ENCODE assay signal across 1 cellular context in the genomic region with DNA sequence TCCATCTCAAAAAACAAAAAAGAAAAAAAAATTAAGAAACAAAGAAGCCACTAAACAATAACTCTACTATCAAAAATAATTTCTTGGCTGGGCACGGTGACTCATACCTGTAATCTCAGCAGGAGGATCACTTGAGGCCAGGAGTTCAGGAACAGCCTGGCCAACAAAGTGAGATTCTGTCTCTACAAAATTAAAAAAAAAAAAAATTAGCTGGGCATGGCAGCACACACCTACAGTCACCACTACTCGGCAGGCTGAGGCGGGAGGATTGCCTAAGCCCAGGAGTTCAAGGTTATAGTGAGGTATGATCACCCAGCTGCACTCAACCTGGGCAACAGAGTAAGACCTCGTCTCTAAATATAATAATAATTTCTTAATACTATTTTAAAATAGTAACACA.
TF ChIP-seq lines count a peak whose summit lies in the region.

No MANE protein-coding gene starts in this region.

TF ChIP-seq in HEK293, 187 proteins besides CTCF, POLR2A, EP300 and RAD21 (continued from another document):
- TF ChIP-seq, protein P1, sequence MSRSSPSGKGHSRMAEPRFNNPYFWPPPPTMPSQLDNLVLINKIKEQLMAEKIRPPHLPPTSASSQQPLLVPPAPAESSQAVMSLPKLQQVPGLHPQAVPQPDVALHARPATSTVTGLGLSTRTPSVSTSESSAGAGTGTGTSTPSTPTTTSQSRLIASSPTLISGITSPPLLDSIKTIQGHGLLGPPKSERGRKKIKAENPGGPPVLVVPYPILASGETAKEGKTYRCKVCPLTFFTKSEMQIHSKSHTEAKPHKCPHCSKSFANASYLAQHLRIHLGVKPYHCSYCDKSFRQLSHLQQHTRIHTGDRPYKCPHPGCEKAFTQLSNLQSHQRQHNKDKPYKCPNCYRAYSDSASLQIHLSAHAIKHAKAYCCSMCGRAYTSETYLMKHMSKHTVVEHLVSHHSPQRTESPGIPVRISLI (tag by site-specific recombination; IDR thresholded peaks at IDR 0.05), result peak; percentile 76; the same call in 1 of the 2 replicates
- TF ChIP-seq ZBTB48 (tag by site-specific recombination; IDR thresholded peaks at IDR 0.05) (no peak), ZNF600 (tag by site-specific recombination; IDR thresholded peaks at IDR 0.05) (peak; percentile 53; the same call in 1 of the 2 replicates), ZBTB7A (tag by site-specific recombination; IDR thresholded peaks at IDR 0.05; ENCODE audit: low read depth) (no peak), IKZF3 (tag by site-specific recombination; IDR thresholded peaks at IDR 0.05) (no peak)
